ENCODE assay signal across 10 cellular contexts in the genomic region with DNA sequence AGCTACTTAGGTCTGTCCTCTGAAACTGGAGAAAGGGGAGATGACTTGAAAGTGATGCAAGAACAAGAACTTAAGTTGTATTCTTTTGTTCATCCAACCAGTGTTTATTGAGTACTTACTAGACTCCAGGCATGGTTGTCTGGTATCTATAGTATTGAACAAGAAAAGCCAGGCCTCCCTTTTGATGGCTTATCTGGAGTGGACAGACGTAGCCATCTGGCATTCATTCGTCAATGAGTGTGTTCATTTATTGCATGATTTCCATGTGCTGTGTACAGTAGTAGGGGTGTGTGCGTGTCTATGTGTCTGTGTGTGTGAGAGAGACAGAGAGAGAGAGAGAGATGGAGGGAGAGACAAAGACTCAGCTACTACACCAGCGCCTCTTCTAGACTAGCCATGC.
"Had no signal": no experiment of that assay in that cellular context is flagged by ENCODE, and none has a peak within 500 bp of the region (broad histone marks: within the 10 kb centered on the region; RNA-seq: fewer than 3 reads in every experiment).

No MANE protein-coding gene starts in this region.

- FAIRE-seq: HTR-8/SVneo, K562 had no signal

- H3K36me3 ChIP-seq: HAP-1 had no signal

- H3K9me3 ChIP-seq: HAP-1 had no signal

- H3K4me3 ChIP-seq: GM23248, HAP-1, K562 had no signal

- DNase-seq: GM23248, GOT3, H7, HFFc6, IMR-90, KG1 had no signal

- H3K27ac ChIP-seq: GM23248 had no signal

- H3K9ac ChIP-seq: GM23248 had no signal

- H3K4me1 ChIP-seq: HAP-1 had no signal

- H3K27ac Mint-ChIP-seq: HFFc6 had no signal

- ATAC-seq: HCT116, K562 had no signal

- H3K4me3 Mint-ChIP-seq: HFFc6 had no signal
